In genomic region chr1:68459091-68459490, GRCh38 we compare ENCODE assay signal across 38 cellular contexts. TPM values are rescaled to one million over a fixed set of nuclear protein-coding genes. Genes with fewer than 3 reads are reported as not detected.
"Had no signal": no experiment of that assay in that cellular context is flagged by ENCODE, and none has a peak within 500 bp of the region (broad histone marks: within the 10 kb centered on the region; RNA-seq: fewer than 3 reads in every experiment).

No MANE protein-coding gene starts in this region.

- H3K4me3 Mint-ChIP-seq: activated CD4-positive, alpha-beta T cell treated with anti-CD3 and anti-CD28 coated beads for 36 hours; activated CD4-positive, alpha-beta T cell treated with anti-CD3 and anti-CD28 coated beads, Interleukin-2, amount 10 ng/mL, durations not matched to agents 7 days and 5 days; activated CD8-positive, alpha-beta T cell treated with anti-CD3 and anti-CD28 coated beads for 36 hours; activated naive CD4-positive, alpha-beta T cell treated with anti-CD3 and anti-CD28 coated beads, Interleukin-2, amount 10 ng/mL, durations not matched to agents 7 days and 5 days; activated naive CD4-positive, alpha-beta T cell treated with anti-CD3 and anti-CD28 coated beads, Interleukin-2, amount 50 U/mL, for 24 hours; activated naive CD8-positive, alpha-beta T cell; activated naive CD8-positive, alpha-beta T cell treated with anti-CD3 and anti-CD28 coated beads, Interleukin-2, amount 10 ng/mL, durations not matched to agents 7 days and 5 days; activated naive CD8-positive, alpha-beta T cell treated with anti-CD3 and anti-CD28 coated beads, Interleukin-2, amount 50 U/mL, for 24 hours; brain; central memory CD8-positive, alpha-beta T cell; T-helper 1 cell treated with Interleukin-12 subunit alpha and Interleukin-12 subunit beta and Interleukin-4 antibody, amounts not matched to agents 30 μg/mL and 1 μg/mL, for 36 hours; T-helper 2 cell treated with Interferon-gamma antibody and Interleukin-4, amounts not matched to agents 5 μg/mL and 100 μg/mL, for 36 hours; WTC11 had no signal

- H3K27me3 Mint-ChIP-seq: activated CD4-positive, alpha-beta T cell treated with anti-CD3 and anti-CD28 coated beads for 36 hours; activated naive CD4-positive, alpha-beta T cell treated with anti-CD3 and anti-CD28 coated beads, Interleukin-2, amount 10 ng/mL, durations not matched to agents 7 days and 5 days; activated naive CD8-positive, alpha-beta T cell treated with anti-CD3 and anti-CD28 coated beads, Interleukin-2, amount 50 U/mL, for 24 hours; central memory CD8-positive, alpha-beta T cell had no signal

- H3K4me1 ChIP-seq: ascending aorta had no signal

- H3K36me3 Mint-ChIP-seq: activated naive CD4-positive, alpha-beta T cell treated with anti-CD3 and anti-CD28 coated beads, Interleukin-2, amount 10 ng/mL, durations not matched to agents 7 days and 5 days; activated naive CD4-positive, alpha-beta T cell treated with anti-CD3 and anti-CD28 coated beads, Interleukin-2, amount 50 U/mL, for 24 hours; activated naive CD8-positive, alpha-beta T cell; activated naive CD8-positive, alpha-beta T cell treated with anti-CD3 and anti-CD28 coated beads, Interleukin-2, amount 10 ng/mL, durations not matched to agents 7 days and 5 days had no signal

- H3K36me3 ChIP-seq: ascending aorta, cardiac muscle cell had no signal

- H3K27me3 ChIP-seq: ascending aorta, cardiac muscle cell had no signal

- H3K9me3 Mint-ChIP-seq: activated CD4-positive, alpha-beta T cell treated with anti-CD3 and anti-CD28 coated beads, Interleukin-2, amount 10 ng/mL, durations not matched to agents 7 days and 5 days; activated naive CD4-positive, alpha-beta T cell treated with anti-CD3 and anti-CD28 coated beads, Interleukin-2, amount 10 ng/mL, durations not matched to agents 7 days and 5 days; activated naive CD8-positive, alpha-beta T cell treated with anti-CD3 and anti-CD28 coated beads, Interleukin-2, amount 10 ng/mL, durations not matched to agents 7 days and 5 days; activated T-helper 2 cell treated with anti-CD3 and anti-CD28 coated beads, Interferon-gamma antibody, Interleukin-2, Interleukin-4, amounts not matched to agents 10 μg/mL and 5 μg/mL and 100 μg/mL, durations not matched to agents 14 hours and 24 hours and 36 hours; central memory CD8-positive, alpha-beta T cell had no signal

- H3K9me3 ChIP-seq: ascending aorta had no signal

- H3K27ac Mint-ChIP-seq: activated CD4-positive, alpha-beta T cell treated with anti-CD3 and anti-CD28 coated beads for 36 hours; activated CD4-positive, alpha-beta T cell treated with anti-CD3 and anti-CD28 coated beads, Interleukin-2, amount 10 ng/mL, durations not matched to agents 7 days and 5 days; activated CD8-positive, alpha-beta T cell treated with anti-CD3 and anti-CD28 coated beads for 36 hours; activated naive CD4-positive, alpha-beta T cell treated with anti-CD3 and anti-CD28 coated beads, Interleukin-2, amount 10 ng/mL, durations not matched to agents 7 days and 5 days; activated naive CD4-positive, alpha-beta T cell treated with anti-CD3 and anti-CD28 coated beads, Interleukin-2, amount 50 U/mL, for 24 hours; activated naive CD8-positive, alpha-beta T cell; activated naive CD8-positive, alpha-beta T cell treated with anti-CD3 and anti-CD28 coated beads, Interleukin-2, amount 10 ng/mL, durations not matched to agents 7 days and 5 days; activated naive CD8-positive, alpha-beta T cell treated with anti-CD3 and anti-CD28 coated beads, Interleukin-2, amount 50 U/mL, for 24 hours; activated T-helper 2 cell treated with anti-CD3 and anti-CD28 coated beads, Interferon-gamma antibody, Interleukin-2, Interleukin-4, amounts not matched to agents 10 μg/mL and 5 μg/mL and 100 μg/mL, durations not matched to agents 14 hours and 24 hours and 36 hours; T-helper 1 cell treated with Interleukin-12 subunit alpha and Interleukin-12 subunit beta and Interleukin-4 antibody, amounts not matched to agents 30 μg/mL and 1 μg/mL, for 36 hours; T-helper 2 cell treated with Interferon-gamma antibody and Interleukin-4, amounts not matched to agents 5 μg/mL and 100 μg/mL, for 36 hours; WTC11 had no signal

- ATAC-seq: activated CD4-positive, alpha-beta T cell treated with anti-CD3 and anti-CD28 coated beads for 36 hours; activated CD4-positive, CD25-positive, alpha-beta regulatory T cell treated with anti-CD3 and anti-CD28 coated beads, Interleukin-2, amount 50 U/mL, for 24 hours; activated CD8-positive, alpha-beta T cell treated with anti-CD3 and anti-CD28 coated beads for 36 hours; activated naive CD8-positive, alpha-beta T cell treated with anti-CD3 and anti-CD28 coated beads, Interleukin-2, amount 50 U/mL, for 24 hours; WTC11 had no signal

- H3K4me1 Mint-ChIP-seq: activated CD4-positive, alpha-beta T cell treated with anti-CD3 and anti-CD28 coated beads for 36 hours; activated CD4-positive, alpha-beta T cell treated with anti-CD3 and anti-CD28 coated beads, Interleukin-2, amount 10 ng/mL, durations not matched to agents 7 days and 5 days; activated naive CD4-positive, alpha-beta T cell treated with anti-CD3 and anti-CD28 coated beads, Interleukin-2, amount 10 ng/mL, durations not matched to agents 7 days and 5 days; activated naive CD4-positive, alpha-beta T cell treated with anti-CD3 and anti-CD28 coated beads, Interleukin-2, amount 50 U/mL, for 24 hours; activated naive CD8-positive, alpha-beta T cell treated with anti-CD3 and anti-CD28 coated beads, Interleukin-2, amount 10 ng/mL, durations not matched to agents 7 days and 5 days; activated naive CD8-positive, alpha-beta T cell treated with anti-CD3 and anti-CD28 coated beads, Interleukin-2, amount 50 U/mL, for 24 hours; central memory CD8-positive, alpha-beta T cell; WTC11 had no signal

- H3K4me3 ChIP-seq: ascending aorta, cardiac muscle cell had no signal

- H3K27ac ChIP-seq: ascending aorta, cardiac muscle cell, VCaP had no signal

- DNase-seq: activated CD4-positive, alpha-beta T cell treated with anti-CD3 and anti-CD28 coated beads for 1 hour; activated CD4-positive, alpha-beta T cell treated with anti-CD3 and anti-CD28 coated beads for 36 hours; activated CD4-positive, alpha-beta T cell treated with anti-CD3 and anti-CD28 coated beads for 48 hours; activated CD4-positive, alpha-beta T cell treated with anti-CD3 and anti-CD28 coated beads, Interleukin-2, amount 10 ng/mL, durations not matched to agents 7 days and 5 days; activated CD4-positive, alpha-beta T cell treated with anti-CD3 and anti-CD28 coated beads, Interleukin-2, amount 50 U/mL, for 48 hours; activated CD4-positive, CD25-positive, alpha-beta regulatory T cell; activated CD8-positive, alpha-beta memory T cell treated with anti-CD3 and anti-CD28 coated beads, Interleukin-2, amount 50 U/mL, for 4 hours; activated CD8-positive, alpha-beta T cell treated with anti-CD3 and anti-CD28 coated beads for 36 hours; activated effector memory CD4-positive, alpha-beta T cell treated with Interleukin-2 at 50 U/mL for 16 hours; activated gamma-delta T cell; activated naive CD4-positive, alpha-beta T cell treated with anti-CD3 and anti-CD28 coated beads, Interleukin-2, amount 10 ng/mL, durations not matched to agents 7 days and 5 days; activated naive CD4-positive, alpha-beta T cell treated with Interleukin-2 at 50 U/mL for 16 hours; activated naive CD8-positive, alpha-beta T cell treated with anti-CD3 and anti-CD28 coated beads, Interleukin-2, amount 10 ng/mL, durations not matched to agents 7 days and 5 days; activated naive CD8-positive, alpha-beta T cell treated with anti-CD3 and anti-CD28 coated beads, Interleukin-2, amount 50 U/mL, for 24 hours; activated T-cell treated with anti-CD3 and anti-CD28 coated beads for 4 hours; activated T-cell treated with anti-CD3 and anti-CD28 coated beads, Interleukin-2, amount 50 U/mL, for 1 hour; activated T-cell treated with anti-CD3 and anti-CD28 coated beads, Interleukin-2, amount 50 U/mL, for 48 hours; amygdala; anterior cingulate cortex; caudate nucleus; T-helper 1 cell; T-helper 2 cell; T-helper 9 cell had no signal

RNA-seq across cellular contexts. Expression of gene RPE65, which starts 9.3 kb away (rescaled TPM):
- total RNA-seq: activated CD4-positive, alpha-beta T cell treated with anti-CD3 and anti-CD28 coated beads for 36 hours; activated CD4-positive, alpha-beta T cell treated with anti-CD3 and anti-CD28 coated beads, Interleukin-2, amount 10 ng/mL, durations not matched to agents 7 days and 5 days; activated CD8-positive, alpha-beta memory T cell treated with anti-CD3 and anti-CD28 coated beads for 36 hours; activated CD8-positive, alpha-beta T cell treated with anti-CD3 and anti-CD28 coated beads for 36 hours; activated naive CD8-positive, alpha-beta T cell treated with anti-CD3 and anti-CD28 coated beads, Interleukin-2, amount 10 ng/mL, durations not matched to agents 7 days and 5 days; activated T-helper 2 cell treated with anti-CD3 and anti-CD28 coated beads, Interferon-gamma antibody, Interleukin-2, Interleukin-4, amounts not matched to agents 10 μg/mL and 5 μg/mL and 100 μg/mL, durations not matched to agents 14 hours and 24 hours and 36 hours; ascending aorta; bronchial epithelial cell; WTC11 had no signal
- polyA plus RNA-seq: adipose tissue had no signal

RNA-seq across cellular contexts. Expression of gene DEPDC1, which starts 37.8 kb away (rescaled TPM):
- total RNA-seq: ascending aorta had no signal
